8 cellular contexts compared by ENCODE assay signal in the genomic region with DNA sequence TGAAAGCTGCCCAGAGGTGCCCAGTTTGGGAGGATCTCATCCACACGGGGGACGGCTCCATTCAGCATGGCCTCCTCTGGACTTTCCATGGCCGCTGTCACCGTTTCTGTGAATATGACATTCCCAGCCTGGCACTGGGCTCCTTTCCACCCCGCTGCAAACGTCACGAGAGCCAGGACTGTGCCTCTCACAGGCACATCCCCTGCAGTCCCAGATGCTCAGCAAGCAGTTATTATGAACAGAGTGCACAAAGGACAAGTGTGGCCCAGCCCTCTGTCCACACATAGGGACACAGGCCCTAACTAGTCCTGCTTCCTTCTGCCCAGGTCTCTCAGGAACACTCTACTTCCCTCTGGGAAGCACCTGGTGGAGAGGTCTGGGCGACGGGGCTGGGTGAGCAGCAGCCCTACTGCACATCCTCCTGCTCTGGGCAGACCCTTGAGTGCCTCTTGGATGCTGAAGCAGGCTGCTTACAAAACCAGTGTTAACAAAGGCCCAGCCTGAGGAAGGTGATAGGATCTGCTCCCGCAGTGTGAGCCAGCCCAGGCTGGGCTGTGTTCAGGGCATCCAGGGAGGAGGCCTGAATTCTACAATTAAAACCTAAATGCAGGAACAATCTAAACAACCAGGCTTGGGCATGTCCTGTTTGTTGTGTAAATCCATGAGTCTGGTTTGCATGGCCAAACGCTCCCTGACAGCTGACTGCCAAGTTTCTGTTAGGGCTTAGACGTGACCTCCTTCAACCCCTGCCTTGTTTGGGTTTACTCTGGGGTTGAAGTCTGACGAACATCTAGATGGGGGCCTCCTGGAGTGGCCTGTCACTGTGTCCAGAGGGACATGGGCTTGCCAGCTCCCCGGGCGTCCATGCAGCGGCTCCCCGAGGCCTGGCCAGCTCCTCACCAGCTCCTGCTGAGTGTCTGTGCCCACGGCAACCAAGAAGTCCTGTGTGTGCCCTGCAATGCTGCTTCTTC.
DNase-seq lines count a peak whose midpoint lies in the region; ATAC-seq and TF ChIP-seq lines count a peak whose summit lies in the region.

No MANE protein-coding gene starts in this region.

- no peak for TF ChIP-seq EP300 in suprapubic skin (IDR thresholded peaks at IDR 0.05)

- H3K36me3 ChIP-seq in left lung (no peaks in the 10 kb centered on the region), suprapubic skin (no peaks in the 10 kb centered on the region)

- H3K27ac ChIP-seq in VCaP (peak overlapping the region; percentile 76), left lung (no peak overlapping the region), suprapubic skin (peak overlapping the region; percentile 19)

- 47% methylated on average over 13 of the region's 18 CpGs for WGBS in suprapubic skin

- H3K27me3 ChIP-seq in left lung (no peaks in the 10 kb centered on the region), suprapubic skin (no peaks in the 10 kb centered on the region)

- no peak for TF ChIP-seq CTCF in VCaP (conservative IDR thresholded peaks at IDR 0.05)
- TF ChIP-seq CTCF in left lung (IDR thresholded peaks at IDR 0.05): no peak
- no peak for TF ChIP-seq CTCF in suprapubic skin (IDR thresholded peaks at IDR 0.05)
- TF ChIP-seq CTCF in GM13976 (IDR thresholded peaks at IDR 0.05; ENCODE audit: borderline replicate concordance, control extremely low read depth, extremely low read depth, insufficient read depth, missing control alignments): no peak

- H3K9me3 ChIP-seq in left lung: no peaks in the 10 kb centered on the region
- no peaks in the 10 kb centered on the region for H3K9me3 ChIP-seq in suprapubic skin

- H3K4me3 ChIP-seq in left lung (no peak overlapping the region), suprapubic skin (no peak overlapping the region)

- ATAC-seq in left lung: peak; percentile 64

- TF ChIP-seq POLR2A in suprapubic skin (IDR thresholded peaks at IDR 0.05): no peak

- peaks cover 9 to 18% of the 10 kb centered on the region in 2 donors for H3K4me1 ChIP-seq in left lung
- H3K4me1 ChIP-seq in suprapubic skin: peaks cover 72% of the 10 kb centered on the region

- intact Hi-C loops in left lung (cut with DNase I): no loop called here

- peak; percentile 70 to 77 (median 76) for DNase-seq in NCI-H1417 (lab: John Stamatoyannopoulos, UW)
- no peak for DNase-seq in NCI-H1417 treated with DMSO at 0.1 percent for 48 hours (lab: John Stamatoyannopoulos, UW)
- peak; percentile 34 to 69 for DNase-seq in left lung
- DNase-seq in suprapubic skin (ENCODE audit: low spot score in 2 of 2): peak; percentile 30 to 64
- no peak for DNase-seq in NK-92 (lab: John Stamatoyannopoulos, UW; ENCODE audit: unreplicated experiment)
- DNase-seq in medulla oblongata (ENCODE audit: extremely low spot score): no peak
- DNase-seq in GM13976 (ENCODE audit: low spot score): no peak

- in situ Hi-C loops in GM13976 (cut with MboI; ENCODE audit: low sequenced_read_pairs, unreplicated experiment): no loop called here

Comparison
In these comparisons a context has a peak if more than half of its experiments do, and no peak if none do; other contexts are left out.
1. DNase-seq: peak in NCI-H1417 (3 of 3), left lung (2 of 2) and suprapubic skin (2 of 2); none in NCI-H1417 treated with DMSO at 0.1 percent for 48 hours (single experiment), NK-92 (single experiment), medulla oblongata (single experiment) and GM13976 (single experiment).
2. H3K27ac ChIP-seq: peak in VCaP (single experiment) and suprapubic skin (single experiment); none in left lung (0 of 2).